13 cellular contexts compared by ENCODE assay signal in the genomic region with DNA sequence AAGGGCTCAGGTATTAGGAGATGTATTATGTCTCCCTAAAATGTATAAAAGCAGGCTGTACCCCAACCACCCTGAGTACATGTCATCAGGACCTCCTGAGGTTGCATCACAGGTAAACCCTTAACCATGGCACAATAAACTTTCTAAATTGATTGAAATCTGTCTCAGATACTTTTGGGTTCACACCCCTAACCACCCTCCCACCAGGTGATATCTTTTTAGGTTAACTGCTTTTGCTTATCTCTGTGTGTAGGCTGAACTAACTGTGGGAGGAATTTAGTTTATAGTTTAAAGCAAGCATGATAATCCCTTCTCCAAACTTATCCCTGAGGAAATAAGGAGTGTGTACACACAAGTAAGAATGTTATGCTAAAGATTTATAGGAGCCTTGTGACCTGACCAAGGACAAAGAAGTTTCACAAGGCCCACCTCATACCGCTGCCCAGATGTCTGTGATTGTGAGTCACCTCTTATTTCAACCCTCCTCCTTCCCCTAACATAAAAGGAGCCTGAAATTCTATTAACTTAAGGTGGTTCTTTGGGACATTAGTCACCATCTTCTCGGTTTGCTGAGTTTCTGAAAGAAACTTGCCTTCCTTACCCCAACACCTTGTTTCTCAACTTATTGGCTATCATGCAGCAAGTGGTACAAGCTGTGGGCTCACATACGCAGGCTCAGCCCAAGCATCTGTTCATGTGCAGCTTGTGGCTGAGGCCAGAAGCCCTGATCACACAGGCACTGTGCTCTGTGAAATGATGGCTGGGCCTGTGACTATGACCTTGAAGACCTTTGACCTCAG. TPM values are rescaled to one million over a fixed set of nuclear protein-coding genes. Genes with fewer than 3 reads are reported as not detected.
DNase-seq lines count a peak whose midpoint lies in the region; ATAC-seq and TF ChIP-seq lines count a peak whose summit lies in the region.
"Had no signal": no experiment of that assay in that cellular context is flagged by ENCODE, and none has a peak within 500 bp of the region (broad histone marks: within the 10 kb centered on the region; RNA-seq: fewer than 3 reads in every experiment).

No MANE protein-coding gene starts in this region.

- peak overlapping the region in 6 of 7 donors; percentile 7 to 72 (median 26) for H3K27ac Mint-ChIP-seq in CD4-positive, alpha-beta memory T cell
- no peak overlapping the region for H3K27ac Mint-ChIP-seq in T-helper 2 cell treated with Interferon-gamma antibody and Interleukin-4, amounts not matched to agents 5 μg/mL and 100 μg/mL, for 36 hours
- H3K27ac Mint-ChIP-seq: GM23338; mesothelial cell of epicardium; stimulated activated memory B cell treated with anti-CD40 and anti-IgM and Interleukin-4, amounts not matched to agents 10 μg/mL and 1 μg/mL and 100 μg/mL, for 72 hours had no signal

- ATAC-seq in GM21723 (IDR thresholded peaks at IDR 0.05; ENCODE audit: unreplicated experiment): no peak
- ATAC-seq: GM23338; stimulated activated memory B cell treated with anti-CD40 and anti-IgM and Interleukin-4, amounts not matched to agents 10 μg/mL and 1 μg/mL and 100 μg/mL, for 72 hours had no signal

- no peak overlapping the region for H3K4me3 ChIP-seq in CD4-positive, alpha-beta memory T cell (ENCODE audit: low read length in 2 of 2)
- no peak overlapping the region for H3K4me3 ChIP-seq in astrocyte of the cerebellum (ENCODE audit: low read depth, low read length)
- no peak overlapping the region for H3K4me3 ChIP-seq in right atrium auricular region
- H3K4me3 ChIP-seq: GM23338 had no signal

- no peak for TF ChIP-seq CTCF in astrocyte of the cerebellum (IDR thresholded peaks at IDR 0.05; ENCODE audit: low read depth, low read length, missing control alignments)
- no peak for TF ChIP-seq CTCF in right atrium auricular region (IDR thresholded peaks at IDR 0.05)

- H3K9me3 ChIP-seq in CD4-positive, alpha-beta memory T cell (ENCODE audit: control insufficient read depth in 1 of 2, low read length in 2 of 2): no peaks in the 10 kb centered on the region
- no peaks in the 10 kb centered on the region for H3K9me3 ChIP-seq in right atrium auricular region

- H3K27me3 Mint-ChIP-seq in CD4-positive, alpha-beta memory T cell: peaks cover 3 to 6% of the 10 kb centered on the region in 2 donors
- peaks cover 10% of the 10 kb centered on the region for H3K27me3 Mint-ChIP-seq in T-helper 2 cell treated with Interferon-gamma antibody and Interleukin-4, amounts not matched to agents 5 μg/mL and 100 μg/mL, for 36 hours (ENCODE audit: low read depth)

- no peaks in the 10 kb centered on the region for H3K36me3 Mint-ChIP-seq in CD4-positive, alpha-beta memory T cell
- H3K36me3 Mint-ChIP-seq in T-helper 2 cell treated with Interferon-gamma antibody and Interleukin-4, amounts not matched to agents 5 μg/mL and 100 μg/mL, for 36 hours (ENCODE audit: low read depth): no peaks in the 10 kb centered on the region
- H3K36me3 Mint-ChIP-seq: mesothelial cell of epicardium; stimulated activated memory B cell treated with anti-CD40 and anti-IgM and Interleukin-4, amounts not matched to agents 10 μg/mL and 1 μg/mL and 100 μg/mL, for 72 hours had no signal

- H3K27ac ChIP-seq in CD4-positive, alpha-beta memory T cell (ENCODE audit: low read depth, low read length): no peak overlapping the region
- no peak overlapping the region for H3K27ac ChIP-seq in right atrium auricular region

- H3K9me3 Mint-ChIP-seq in CD4-positive, alpha-beta memory T cell: peaks cover 0 to 4% (median 0%) of the 10 kb centered on the region in 8 donors
- H3K9me3 Mint-ChIP-seq in T-helper 2 cell treated with Interferon-gamma antibody and Interleukin-4, amounts not matched to agents 5 μg/mL and 100 μg/mL, for 36 hours: no peaks in the 10 kb centered on the region
- H3K9me3 Mint-ChIP-seq: mesothelial cell of epicardium; stimulated activated memory B cell treated with anti-CD40 and anti-IgM and Interleukin-4, amounts not matched to agents 10 μg/mL and 1 μg/mL and 100 μg/mL, for 72 hours had no signal

- intact Hi-C loops in CD4-positive, alpha-beta memory T cell (cut with micrococcal nuclease): no loop called here

- peak overlapping the region in 1 of 8 donors; percentile 17 for H3K4me3 Mint-ChIP-seq in CD4-positive, alpha-beta memory T cell
- H3K4me3 Mint-ChIP-seq in T-helper 2 cell treated with Interferon-gamma antibody and Interleukin-4, amounts not matched to agents 5 μg/mL and 100 μg/mL, for 36 hours: no peak overlapping the region
- H3K4me3 Mint-ChIP-seq: GM23338; mesothelial cell of epicardium; stimulated activated memory B cell treated with anti-CD40 and anti-IgM and Interleukin-4, amounts not matched to agents 10 μg/mL and 1 μg/mL and 100 μg/mL, for 72 hours had no signal

- no peaks in the 10 kb centered on the region for H3K36me3 ChIP-seq in CD4-positive, alpha-beta memory T cell (ENCODE audit: insufficient read depth, low read length)
- H3K36me3 ChIP-seq in right atrium auricular region: no peaks in the 10 kb centered on the region

- H3K27me3 ChIP-seq in CD4-positive, alpha-beta memory T cell (ENCODE audit: insufficient read depth, low read length): no peaks in the 10 kb centered on the region
- H3K27me3 ChIP-seq in right atrium auricular region: no peaks in the 10 kb centered on the region

- H3K4me1 ChIP-seq in CD4-positive, alpha-beta memory T cell (ENCODE audit: insufficient read depth, low read length): peaks cover 11% of the 10 kb centered on the region
- H3K4me1 ChIP-seq in right atrium auricular region: peaks cover 0 to 10% of the 10 kb centered on the region in 2 donors

- peaks cover 6 to 48% (median 21%) of the 10 kb centered on the region in 4 donors for H3K4me1 Mint-ChIP-seq in CD4-positive, alpha-beta memory T cell
- peaks cover 14% of the 10 kb centered on the region for H3K4me1 Mint-ChIP-seq in T-helper 2 cell treated with Interferon-gamma antibody and Interleukin-4, amounts not matched to agents 5 μg/mL and 100 μg/mL, for 36 hours (ENCODE audit: low read depth)

- DNase-seq in CD4-positive, alpha-beta memory T cell: no peak
- DNase-seq in HT-29 (ENCODE audit: low spot score) (peak; percentile 84), astrocyte of the cerebellum (ENCODE audit: low read depth) (peak; percentile 5), kidney tubule cell (ENCODE audit: low spot score) (peak; percentile 89), DMS 273 treated with DMSO at 0.1 percent for 48 hours (lab: John Stamatoyannopoulos, UW) (no peak), right atrium auricular region (ENCODE audit: low spot score) (no peak)
- DNase-seq in T-helper 2 cell treated with Interferon-gamma antibody and Interleukin-4, amounts not matched to agents 5 μg/mL and 100 μg/mL, for 36 hours (ENCODE audit: low spot score): no peak
- DNase-seq: stimulated activated CD4-positive, alpha-beta T cell treated with anti-CD3 and anti-CD28 coated beads, Interleukin-12 subunit alpha, Interleukin-12 subunit beta, amount 100 ng/mL, for 4 hours had no signal

- in situ Hi-C loops in astrocyte of the cerebellum (cut with HindIII; ENCODE audit: low sequenced_read_pairs): no loop called here

- CTCF ChIA-PET in CD4-positive, alpha-beta memory T cell (lab: Charles Lee; ENCODE audit: partially characterized antibody): interaction anchor here (0.6 kb wide), 1 partner anchor 500 kb away, joined by 3 read pairs; no protein-coding TSS in a partner anchor

- POLR2A ChIA-PET in CD4-positive, alpha-beta memory T cell (lab: Charles Lee; ENCODE audit: partially characterized antibody): no interaction called here

RNA-seq across cellular contexts. Expression of gene PRSS22, which starts 11.3 kb away (rescaled TPM):
- under 1 TPM in 1 of 2 experiments, not detected in 1; 0.39 TPM for total RNA-seq in CD4-positive, alpha-beta memory T cell
- polyA plus RNA-seq in CD4-positive, alpha-beta memory T cell: under 1 TPM in 1 of 2 donors, not detected in 1; 0.42 TPM
- total RNA-seq in HT-29 (2014; rRNA removed; shearing (Covaris generic)): 97.1 and 114 TPM in 2 replicates
- total RNA-seq in right atrium auricular region: not detected
- total RNA-seq: glomerular endothelial cell had no signal

RNA-seq across cellular contexts. Expression of gene ZG16B, which starts 16.6 kb away (rescaled TPM):
- total RNA-seq in CD4-positive, alpha-beta memory T cell: not detected
- under 1 TPM in 1 of 2 donors, not detected in 1; 0.79 TPM for polyA plus RNA-seq in CD4-positive, alpha-beta memory T cell
- 16.1 and 23.3 TPM in 2 replicates for total RNA-seq in HT-29 (2014; rRNA removed; shearing (Covaris generic))
- total RNA-seq in right atrium auricular region: under 1 TPM in 1 of 2 donors, not detected in 1; 0.79 TPM
- total RNA-seq: GM23338 had no signal
- polyA plus RNA-seq: GM23338 had no signal

RNA-seq across cellular contexts. Expression of gene PRSS21, which starts 29.7 kb away (rescaled TPM):
- 1 to 10 TPM in 1 of 2 experiments, under 1 TPM in 1; 0.96 to 2.6 TPM for total RNA-seq in CD4-positive, alpha-beta memory T cell
- 10 to 100 TPM in 1 of 2 donors, 1 to 10 TPM in 1; 6.2 to 11.5 TPM for polyA plus RNA-seq in CD4-positive, alpha-beta memory T cell
- not detected in 2 replicates for total RNA-seq in HT-29 (2014; rRNA removed; shearing (Covaris generic))
- not detected for total RNA-seq in right atrium auricular region
- total RNA-seq: glomerular endothelial cell, mesothelial cell of epicardium had no signal

RNA-seq across cellular contexts. Expression of gene FLYWCH2, which starts 36.3 kb away (rescaled TPM):
- total RNA-seq in CD4-positive, alpha-beta memory T cell: 10 to 100 TPM; 24.1 to 27.1 TPM
- polyA plus RNA-seq in CD4-positive, alpha-beta memory T cell: 10 to 100 TPM; 21.1 to 23.3 TPM
- total RNA-seq in HT-29 (2014; rRNA removed; shearing (Covaris generic)): 47.4 and 52.2 TPM in 2 replicates
- total RNA-seq in right atrium auricular region: 10 to 100 TPM; 48.2 to 57.9 TPM

RNA-seq across cellular contexts. Expression of gene PRSS41, which starts 48.4 kb away (rescaled TPM):
- total RNA-seq in CD4-positive, alpha-beta memory T cell: not detected
- not detected for polyA plus RNA-seq in CD4-positive, alpha-beta memory T cell
- total RNA-seq in HT-29 (2014; rRNA removed; shearing (Covaris generic)): not detected in 2 replicates
- total RNA-seq in right atrium auricular region: not detected
- total RNA-seq: glomerular endothelial cell, GM23338, mesothelial cell of epicardium had no signal
- polyA plus RNA-seq: GM23338 had no signal

Comparison
In these comparisons a context has a peak if more than half of its experiments do, and no peak if none do; other contexts are left out.
1. DNase-seq: peak in HT-29 (single experiment), astrocyte of the cerebellum (single experiment) and kidney tubule cell (single experiment); none in CD4-positive, alpha-beta memory T cell (0 of 5), DMS 273 treated with DMSO at 0.1 percent for 48 hours (single experiment), right atrium auricular region (single experiment) and T-helper 2 cell treated with Interferon-gamma antibody and Interleukin-4, amounts not matched to agents 5 μg/mL and 100 μg/mL, for 36 hours (single experiment).
2. RNA of gene PRSS22, which starts 11.3 kb away (total RNA-seq): 97.1 to 114 TPM in HT-29; 0.39 TPM in CD4-positive, alpha-beta memory T cell and not detected in right atrium auricular region; every median in the first group is over 10 times any median in the second.